9 cellular contexts compared by ENCODE assay signal in the genomic region with DNA sequence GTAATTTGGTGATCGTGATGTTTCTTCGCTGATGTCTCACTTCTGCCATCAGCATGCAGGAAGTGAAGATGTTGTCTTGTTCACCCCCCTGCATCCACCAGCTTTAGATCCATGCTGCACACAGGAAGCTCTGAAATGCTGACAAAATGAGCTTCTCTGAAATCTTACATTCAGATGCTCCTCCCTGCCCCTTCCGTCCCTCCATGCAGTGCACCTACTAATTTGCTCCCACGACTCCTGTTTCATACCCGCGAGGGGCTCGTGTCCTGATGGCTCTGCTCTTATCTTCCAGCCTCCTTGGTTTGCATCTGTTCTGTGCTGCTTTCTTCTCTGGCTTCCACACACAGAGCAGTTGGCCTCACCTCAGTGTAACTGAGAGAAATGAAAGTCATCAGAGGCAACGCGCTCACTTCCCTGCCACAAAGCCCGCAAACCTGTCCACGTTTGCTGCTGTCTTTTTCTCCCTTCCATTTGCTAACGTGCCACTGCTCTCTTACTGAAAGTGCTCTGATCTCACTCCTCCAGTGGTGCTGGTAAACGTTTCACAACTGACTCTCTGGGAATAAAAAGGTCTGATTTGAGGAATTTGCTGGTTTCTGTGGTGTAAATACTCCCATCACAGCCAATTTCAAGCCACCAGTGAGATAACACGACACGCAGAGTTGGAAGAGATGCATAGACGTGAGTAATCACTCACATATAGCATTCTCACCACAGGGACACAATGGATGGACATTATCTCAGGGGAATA. TPM values are rescaled to one million over a fixed set of nuclear protein-coding genes. Genes with fewer than 3 reads are reported as not detected.
DNase-seq lines count a peak whose midpoint lies in the region; ATAC-seq and TF ChIP-seq lines count a peak whose summit lies in the region.
"Had no signal": no experiment of that assay in that cellular context is flagged by ENCODE, and none has a peak within 500 bp of the region (broad histone marks: within the 10 kb centered on the region; RNA-seq: fewer than 3 reads in every experiment).

No MANE protein-coding gene starts in this region.

- H3K4ac ChIP-seq in neuronal stem cell (ENCODE audit: low read length), result no peak overlapping the region

- H2BK15ac ChIP-seq in neuronal stem cell (ENCODE audit: low read length), result no peak overlapping the region

- H3K27ac ChIP-seq in neuronal stem cell (replicated peaks; ENCODE audit: low read length), result no peak overlapping the region

- no peak overlapping the region for H3K23ac ChIP-seq in neuronal stem cell (ENCODE audit: low read depth, low read length, poor library complexity)

- no peak overlapping the region for H3K18ac ChIP-seq in neuronal stem cell (ENCODE audit: low read length)

- TF ChIP-seq CTCF in GM12865 (IDR thresholded peaks at IDR 0.05; ENCODE audit: insufficient read depth, low read depth, low read length, missing control alignments), result no peak

- H3K36me3 ChIP-seq in neuronal stem cell (replicated peaks in 1 of 2; ENCODE audit: control insufficient read depth in 2 of 2, insufficient read depth in 2 of 2, low read length in 2 of 2), result no peaks in the 10 kb centered on the region

- H3K79me1 ChIP-seq in neuronal stem cell (ENCODE audit: low read depth, low read length), result no peaks in the 10 kb centered on the region

- H3K4me1 ChIP-seq in neuronal stem cell (ENCODE audit: control insufficient read depth in 2 of 2, insufficient read depth in 1 of 2, low read depth in 1 of 2, low read length in 2 of 2), result no peaks in the 10 kb centered on the region

- H2BK12ac ChIP-seq in neuronal stem cell (ENCODE audit: low read length), result no peak overlapping the region

- no peak for ATAC-seq in GM18517 (IDR thresholded peaks at IDR 0.05; ENCODE audit: unreplicated experiment)
- no peak for ATAC-seq in GM19324 (IDR thresholded peaks at IDR 0.05; ENCODE audit: low FRiP score, unreplicated experiment)
- no peak for ATAC-seq in GM18909 (IDR thresholded peaks at IDR 0.05; ENCODE audit: poor library complexity, unreplicated experiment)
- ATAC-seq: body of pancreas had no signal

- H3K9me3 ChIP-seq in neuronal stem cell (replicated peaks in 1 of 2; ENCODE audit: control insufficient read depth in 2 of 2, insufficient read depth in 1 of 2, low read depth in 1 of 2, low read length in 2 of 2), result no peaks in the 10 kb centered on the region
- H3K9me3 ChIP-seq: body of pancreas had no signal

- H3K4me2 ChIP-seq in neuronal stem cell (ENCODE audit: insufficient read depth, low read length, poor library complexity, severe bottlenecking), result no peak overlapping the region

- no peak overlapping the region for H2BK5ac ChIP-seq in neuronal stem cell (ENCODE audit: low read length)

- H2AK5ac ChIP-seq in neuronal stem cell (ENCODE audit: low read depth, low read length), result no peak overlapping the region

- peak overlapping the region; percentile 35 for H3K4me3 ChIP-seq in GM12865 (ENCODE audit: low read depth, low read length)
- H3K4me3 ChIP-seq in neuronal stem cell (ENCODE audit: low read length in 2 of 2), result no peak overlapping the region
- H3K4me3 ChIP-seq: body of pancreas had no signal

- no peak overlapping the region for H2AFZ ChIP-seq in neuronal stem cell (ENCODE audit: low read length)

- peaks cover 0 to 9% (median 0%) of the 10 kb centered on the region in 3 experiments for H3K27me3 ChIP-seq in neuronal stem cell (ENCODE audit: control insufficient read depth in 3 of 3, insufficient read depth in 3 of 3, low read depth in 1 of 3, low read length in 3 of 3)
- H3K27me3 ChIP-seq: body of pancreas had no signal

- no peak overlapping the region for H2BK120ac ChIP-seq in neuronal stem cell (ENCODE audit: low read depth, low read length)

- no peak overlapping the region for H3K9ac ChIP-seq in neuronal stem cell (ENCODE audit: low read depth, low read length, poor library complexity)

- H3K14ac ChIP-seq in neuronal stem cell (ENCODE audit: low read length), result no peak overlapping the region

- DNase-seq in GM12865 (ENCODE audit: low read depth) (peak; percentile 73), OCI-M1 (lab: John Stamatoyannopoulos, UW) (peak; percentile 7), amniotic epithelial cell (ENCODE audit: low read depth) (peak; percentile 45), neuronal stem cell (ENCODE audit: low spot score) (no peak), EL (no peak)

- no peak overlapping the region for H4K91ac ChIP-seq in neuronal stem cell (ENCODE audit: low read depth, low read length, poor library complexity)

- peak overlapping the region; percentile 19 for H4K8ac ChIP-seq in neuronal stem cell (ENCODE audit: low read depth, low read length)

- no CpG with 5 or more reads among the region's 16 CpGs for WGBS in neuronal stem cell (ENCODE audit: extremely low coverage in 2 of 2, insufficient read length in 2 of 2, insufficient replicate concordance in 1 of 2), 2 donors

RNA-seq across cellular contexts. Expression of a gene that starts 41.0 kb away (rescaled TPM):
- 3.4 TPM for polyA plus RNA-seq in neuronal stem cell (2013, experiment 1 of 2)
- polyA plus RNA-seq in neuronal stem cell (2013, experiment 2 of 2), result 3.4 TPM

Comparison
In these comparisons a context has a peak if more than half of its experiments do, and no peak if none do; other contexts are left out.
1. DNase-seq: peak in GM12865 (single experiment), OCI-M1 (single experiment) and amniotic epithelial cell (single experiment); none in neuronal stem cell (single experiment) and EL (single experiment).